1 cellular context compared by ENCODE assay signal in genomic region chr12:7144414-7145120, GRCh38.
TF ChIP-seq lines count a peak whose summit lies in the region.

No MANE protein-coding gene starts in this region.

TF ChIP-seq in GM12878, 131 proteins besides CTCF, POLR2A, EP300 and RAD21:
- peak; percentile 12; the same call in 1 of the 2 replicates for TF ChIP-seq SMC3 (IDR thresholded peaks at IDR 0.05; ENCODE audit: borderline replicate concordance, low read length)
- TF ChIP-seq RAD51 (IDR thresholded peaks at IDR 0.05): no peak
